In the genomic region with DNA sequence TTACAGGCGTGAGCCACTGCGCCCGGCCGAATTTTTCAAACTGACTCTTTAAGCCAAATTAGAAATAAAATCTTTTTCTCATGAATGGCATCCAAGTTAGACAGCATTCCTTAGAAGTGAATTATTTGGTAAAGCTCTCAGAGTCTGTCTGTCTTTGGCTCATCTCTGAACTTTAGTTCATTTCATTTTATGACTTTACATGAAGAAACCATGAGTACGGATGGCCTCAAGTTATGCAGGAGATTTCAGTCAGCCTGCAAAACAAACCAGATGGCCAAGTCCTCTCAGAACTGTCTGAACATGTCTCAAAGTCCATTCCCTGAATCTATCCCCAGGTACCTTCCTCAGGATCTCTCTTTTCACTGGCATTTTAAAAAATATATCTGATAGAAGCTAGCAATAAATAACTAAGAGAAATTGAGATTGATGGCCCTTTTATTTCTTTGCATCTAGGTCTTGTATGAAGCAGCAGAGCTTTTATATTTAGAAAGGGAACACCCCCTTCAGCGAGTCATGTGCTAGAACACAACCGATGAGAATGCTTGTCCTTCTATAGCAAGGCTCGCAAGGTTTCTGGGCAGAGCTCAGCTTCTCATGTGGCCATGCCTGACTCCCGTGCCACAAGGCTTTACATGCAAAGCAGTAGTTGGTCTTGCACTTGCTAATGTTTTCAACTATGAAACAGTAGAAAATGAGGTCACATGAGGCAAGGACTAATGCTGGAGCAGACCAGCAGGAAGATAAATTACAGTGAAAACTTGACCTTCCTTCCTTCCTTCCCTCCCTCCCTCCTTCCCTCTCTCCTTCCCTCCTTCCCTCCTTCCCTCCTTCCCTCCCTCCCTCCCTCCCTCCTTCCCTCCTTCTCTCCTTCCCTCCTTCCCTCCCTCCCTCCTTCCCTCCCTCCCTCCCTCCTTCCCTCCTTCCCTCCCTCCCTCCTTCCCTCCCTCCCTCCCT, we compare ENCODE assay signal across 2 cellular contexts.
A peak's percentile ranks its signal among the peaks of the same experiment; 100 is the strongest.
TF ChIP-seq lines count a peak whose summit lies in the region.

No MANE protein-coding gene starts in this region.

TF ChIP-seq in HepG2, 621 proteins besides CTCF, POLR2A, EP300 and RAD21:
- TF ChIP-seq, protein P1, sequence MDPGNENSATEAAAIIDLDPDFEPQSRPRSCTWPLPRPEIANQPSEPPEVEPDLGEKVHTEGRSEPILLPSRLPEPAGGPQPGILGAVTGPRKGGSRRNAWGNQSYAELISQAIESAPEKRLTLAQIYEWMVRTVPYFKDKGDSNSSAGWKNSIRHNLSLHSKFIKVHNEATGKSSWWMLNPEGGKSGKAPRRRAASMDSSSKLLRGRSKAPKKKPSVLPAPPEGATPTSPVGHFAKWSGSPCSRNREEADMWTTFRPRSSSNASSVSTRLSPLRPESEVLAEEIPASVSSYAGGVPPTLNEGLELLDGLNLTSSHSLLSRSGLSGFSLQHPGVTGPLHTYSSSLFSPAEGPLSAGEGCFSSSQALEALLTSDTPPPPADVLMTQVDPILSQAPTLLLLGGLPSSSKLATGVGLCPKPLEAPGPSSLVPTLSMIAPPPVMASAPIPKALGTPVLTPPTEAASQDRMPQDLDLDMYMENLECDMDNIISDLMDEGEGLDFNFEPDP (CRISPR knock-in tag; conservative IDR thresholded peaks at IDR 0.05) = no peak
- no peak for TF ChIP-seq TBX2 (CRISPR knock-in tag; IDR thresholded peaks at IDR 0.05; ENCODE audit: borderline replicate concordance)
- peak; percentile 87 for TF ChIP-seq HNRNPK (IDR thresholded peaks at IDR 0.05; ENCODE audit: low read depth, low read length, poor library complexity, severe bottlenecking)
- TF ChIP-seq PCBP1 (IDR thresholded peaks at IDR 0.05; ENCODE audit: borderline replicate concordance, low read depth, low read length) = peak; percentile 75; the same call in 1 of the 2 replicates
- peak; percentile 90 for TF ChIP-seq PCBP2 (optimal IDR thresholded peaks at IDR 0.05; ENCODE audit: low read depth, low read length, poor library complexity, severe bottlenecking)

TF ChIP-seq in H1, 55 proteins besides CTCF, POLR2A, EP300 and RAD21:
- TF ChIP-seq CHD1 (IDR thresholded peaks at IDR 0.05; ENCODE audit: low read depth, low read length) (no peak), TAF1 (IDR thresholded peaks at IDR 0.05; ENCODE audit: low read depth, low read length) (no peak), MAFK (IDR thresholded peaks at IDR 0.05; ENCODE audit: low read depth, low read length) (no peak), HDAC2 (IDR thresholded peaks at IDR 0.05; ENCODE audit: borderline replicate concordance in 1 of 2, low read depth in 2 of 2, low read length in 2 of 2) (no peak), CEBPB (IDR thresholded peaks at IDR 0.05; ENCODE audit: low read depth, low read length) (no peak), TAF7 (optimal IDR thresholded peaks at IDR 0.05; ENCODE audit: borderline replicate concordance, low read depth, low read length) (no peak), PHF8 (conservative IDR thresholded peaks at IDR 0.05; ENCODE audit: low read depth, low read length) (no peak), YY1 (IDR thresholded peaks at IDR 0.05; ENCODE audit: low read depth, low read length) (no peak), RNF2 (IDR thresholded peaks at IDR 0.05; ENCODE audit: borderline replicate concordance, low read depth, low read length, missing control alignments, poor library complexity, severe bottlenecking) (no peak), CBX5 (IDR thresholded peaks at IDR 0.05; ENCODE audit: low read depth, low read length) (no peak), SP1 (IDR thresholded peaks at IDR 0.05; ENCODE audit: low read depth, low read length) (no peak), ASH2L (IDR thresholded peaks at IDR 0.05; ENCODE audit: low read length) (no peak), BACH1 (IDR thresholded peaks at IDR 0.05; ENCODE audit: low read length) (no peak), TEAD4 (IDR thresholded peaks at IDR 0.05; ENCODE audit: low read depth, low read length) (no peak), FOSL1 (IDR thresholded peaks at IDR 0.05; ENCODE audit: insufficient read depth, low read depth, low read length) (no peak), POLR2AphosphoS5 (IDR thresholded peaks at IDR 0.05; ENCODE audit: low read depth, low read length) (no peak), HDAC6 (IDR thresholded peaks at IDR 0.05; ENCODE audit: low read depth, low read length) (no peak), CTBP2 (IDR thresholded peaks at IDR 0.05; ENCODE audit: borderline replicate concordance, insufficient read depth, insufficient read length, low read length) (no peak)
